In genomic region chr15:92273732-92274131, GRCh38 we compare ENCODE assay signal across 14 cellular contexts.
DNase-seq lines count a peak whose midpoint lies in the region; ATAC-seq lines count a peak whose summit lies in the region.
"Had no signal": no experiment of that assay in that cellular context is flagged by ENCODE, and none has a peak within 500 bp of the region (broad histone marks: within the 10 kb centered on the region; RNA-seq: fewer than 3 reads in every experiment).

No MANE protein-coding gene starts in this region.

- peaks cover 7% of the 10 kb centered on the region for H3K27me3 Mint-ChIP-seq in stimulated activated memory B cell treated with anti-CD40 and anti-IgM and Interleukin-4, amounts not matched to agents 10 μg/mL and 1 μg/mL and 100 μg/mL, for 72 hours

- H3K4me1 Mint-ChIP-seq in stimulated activated memory B cell treated with anti-CD40 and anti-IgM and Interleukin-4, amounts not matched to agents 10 μg/mL and 1 μg/mL and 100 μg/mL, for 72 hours = no peaks in the 10 kb centered on the region
- H3K4me1 Mint-ChIP-seq: CD8-positive, alpha-beta memory T cell had no signal

- no peak overlapping the region for H3K4me3 Mint-ChIP-seq in stimulated activated memory B cell treated with anti-CD40 and anti-IgM and Interleukin-4, amounts not matched to agents 10 μg/mL and 1 μg/mL and 100 μg/mL, for 72 hours
- H3K4me3 Mint-ChIP-seq: CD8-positive, alpha-beta memory T cell; H9 had no signal

- no peaks in the 10 kb centered on the region for H3K36me3 Mint-ChIP-seq in stimulated activated memory B cell treated with anti-CD40 and anti-IgM and Interleukin-4, amounts not matched to agents 10 μg/mL and 1 μg/mL and 100 μg/mL, for 72 hours
- H3K36me3 Mint-ChIP-seq: CD8-positive, alpha-beta memory T cell had no signal

- no peak overlapping the region for H3K27ac Mint-ChIP-seq in stimulated activated memory B cell treated with anti-CD40 and anti-IgM and Interleukin-4, amounts not matched to agents 10 μg/mL and 1 μg/mL and 100 μg/mL, for 72 hours
- H3K27ac Mint-ChIP-seq: CD8-positive, alpha-beta memory T cell; H9 had no signal

- H3K9me3 Mint-ChIP-seq in stimulated activated memory B cell treated with anti-CD40 and anti-IgM and Interleukin-4, amounts not matched to agents 10 μg/mL and 1 μg/mL and 100 μg/mL, for 72 hours = no peaks in the 10 kb centered on the region
- H3K9me3 Mint-ChIP-seq: CD8-positive, alpha-beta memory T cell; H9 had no signal

- DNase-seq in DMS 273 (lab: John Stamatoyannopoulos, UW; ENCODE audit: unreplicated experiment) (peak; percentile 22), DMS 273 treated with DMSO at 0.1 percent for 48 hours (lab: John Stamatoyannopoulos, UW) (no peak), NCI-H510A treated with DMSO at 0.1 percent for 48 hours (lab: John Stamatoyannopoulos, UW) (peak; percentile 6), NCI-H510A (lab: John Stamatoyannopoulos, UW) (no peak), NAMALWA (ENCODE audit: low spot score) (peak; percentile 3), myocyte (ENCODE audit: low read depth) (peak; percentile 81), NCI-H2196 (lab: John Stamatoyannopoulos, UW; ENCODE audit: unreplicated experiment) (no peak)
- DNase-seq: Caco-2; CD8-positive, alpha-beta memory T cell; EL; GOT3; H9 had no signal

- no peak for ATAC-seq in stimulated activated memory B cell treated with anti-CD40 and anti-IgM and Interleukin-4, amounts not matched to agents 10 μg/mL and 1 μg/mL and 100 μg/mL, for 72 hours
- ATAC-seq: HepG2 had no signal

Comparison
In these comparisons a context has a peak if more than half of its experiments do, and no peak if none do; other contexts are left out.
1. DNase-seq: peak in DMS 273 (single experiment), NCI-H510A treated with DMSO at 0.1 percent for 48 hours (single experiment), NAMALWA (single experiment) and myocyte (single experiment); none in DMS 273 treated with DMSO at 0.1 percent for 48 hours (single experiment), NCI-H510A (single experiment) and NCI-H2196 (single experiment).